40 cellular contexts compared by ENCODE assay signal in genomic region chr6:150260931-150261330, GRCh38.
"Had no signal": no experiment of that assay in that cellular context is flagged by ENCODE, and none has a peak within 500 bp of the region (broad histone marks: within the 10 kb centered on the region; RNA-seq: fewer than 3 reads in every experiment).

No MANE protein-coding gene starts in this region.

- H3K27ac ChIP-seq: adrenal gland, ascending aorta, body of pancreas, brain microvascular endothelial cell, breast epithelium, cardiac muscle cell had no signal

- ATAC-seq: activated naive CD4-positive, alpha-beta T cell treated with anti-CD3 and anti-CD28 coated beads, Interleukin-2, amount 50 U/mL, for 72 hours; activated naive CD8-positive, alpha-beta T cell treated with anti-CD3 and anti-CD28 coated beads, Interleukin-2, amount 50 U/mL, for 24 hours; activated T-cell treated with anti-CD3 and anti-CD28 coated beads, Interleukin-2, amount 50 U/mL, for 4 hours; activated T-cell treated with anti-CD3 and anti-CD28 coated beads, Interleukin-2, amount 50 U/mL, for 72 hours; activated T-helper 17 cell treated with anti-CD3 and anti-CD28 coated beads, Interleukin-2, amount 50 U/mL, for 72 hours; body of pancreas had no signal

- FAIRE-seq: astrocyte, bronchial epithelial cell had no signal

- H3K36me3 ChIP-seq: adrenal gland, ascending aorta, brain microvascular endothelial cell, breast epithelium, cardiac muscle cell had no signal

- H3K27ac Mint-ChIP-seq: activated naive CD4-positive, alpha-beta T cell treated with anti-CD3 and anti-CD28 coated beads for 36 hours; activated naive CD4-positive, alpha-beta T cell treated with anti-CD3 and anti-CD28 coated beads, Interleukin-2, amount 10 ng/mL, durations not matched to agents 7 days and 5 days; activated naive CD4-positive, alpha-beta T cell treated with anti-CD3 and anti-CD28 coated beads, Interleukin-2, amount 50 U/mL, for 24 hours; activated naive CD4-positive, alpha-beta T cell treated with anti-CD3 and anti-CD28 coated beads, Interleukin-2, amount 50 U/mL, for 72 hours; activated naive CD8-positive, alpha-beta T cell; activated naive CD8-positive, alpha-beta T cell treated with anti-CD3 and anti-CD28 coated beads for 36 hours; activated naive CD8-positive, alpha-beta T cell treated with anti-CD3 and anti-CD28 coated beads, Interleukin-2, amount 10 ng/mL, durations not matched to agents 7 days and 5 days; activated naive CD8-positive, alpha-beta T cell treated with anti-CD3 and anti-CD28 coated beads, Interleukin-2, amount 50 U/mL, for 24 hours; activated T-cell treated with anti-CD3 and anti-CD28 coated beads, Interleukin-2, amount 50 U/mL, for 24 hours; activated T-cell treated with anti-CD3 and anti-CD28 coated beads, Interleukin-2, amount 50 U/mL, for 72 hours; activated T-helper 1 cell treated with anti-CD3 and anti-CD28 coated beads, Interleukin-12 subunit alpha, Interleukin-12 subunit beta, Interleukin-2, Interleukin-4 antibody, amounts not matched to agents 30 ng/mL and 10 ng/mL and 1 ng/mL, durations not matched to agents 14 hours and 24 hours and 36 hours; activated T-helper 17 cell treated with anti-CD3 and anti-CD28 coated beads, Interleukin-2, amount 50 U/mL, for 72 hours; activated T-helper 2 cell treated with anti-CD3 and anti-CD28 coated beads, Interferon-gamma antibody, Interleukin-2, Interleukin-4, amounts not matched to agents 10 μg/mL and 5 μg/mL and 100 μg/mL, durations not matched to agents 14 hours and 24 hours and 36 hours had no signal

- H3K9me3 ChIP-seq: adrenal gland, ascending aorta, body of pancreas, breast epithelium had no signal

- H3K9me3 Mint-ChIP-seq: activated naive CD4-positive, alpha-beta T cell treated with anti-CD3 and anti-CD28 coated beads for 36 hours; activated naive CD4-positive, alpha-beta T cell treated with anti-CD3 and anti-CD28 coated beads, Interleukin-2, amount 50 U/mL, for 24 hours; activated naive CD8-positive, alpha-beta T cell treated with anti-CD3 and anti-CD28 coated beads for 36 hours; activated naive CD8-positive, alpha-beta T cell treated with anti-CD3 and anti-CD28 coated beads, Interleukin-2, amount 50 U/mL, for 24 hours; activated T-cell treated with anti-CD3 and anti-CD28 coated beads, Interleukin-2, amount 50 U/mL, for 24 hours; activated T-cell treated with anti-CD3 and anti-CD28 coated beads, Interleukin-2, amount 50 U/mL, for 4 hours; activated T-helper 17 cell treated with anti-CD3 and anti-CD28 coated beads, Interleukin-2, amount 50 U/mL, for 72 hours; brain; central memory CD8-positive, alpha-beta T cell had no signal

- H3K4me3 ChIP-seq: adrenal gland, ascending aorta, body of pancreas, breast epithelium, cardiac muscle cell had no signal

- DNase-seq: activated effector memory CD4-positive, alpha-beta T cell treated with anti-CD3 and anti-CD28 coated beads, Interleukin-2, amount 50 U/mL, for 16 hours; activated effector memory CD4-positive, alpha-beta T cell treated with Interleukin-2 at 50 U/mL for 16 hours; activated gamma-delta T cell; activated gamma-delta T cell treated with Interleukin-2 at 50 U/mL for 16 hours; activated naive CD4-positive, alpha-beta T cell; activated naive CD4-positive, alpha-beta T cell treated with anti-CD3 and anti-CD28 coated beads for 36 hours; activated naive CD4-positive, alpha-beta T cell treated with anti-CD3 and anti-CD28 coated beads, Interleukin-2, amount 10 ng/mL, durations not matched to agents 7 days and 5 days; activated naive CD4-positive, alpha-beta T cell treated with anti-CD3 and anti-CD28 coated beads, Interleukin-2, amount 50 U/mL, for 16 hours; activated naive CD4-positive, alpha-beta T cell treated with Interleukin-2 at 50 U/mL for 16 hours; activated naive CD8-positive, alpha-beta T cell treated with anti-CD3 and anti-CD28 coated beads for 36 hours; activated naive CD8-positive, alpha-beta T cell treated with anti-CD3 and anti-CD28 coated beads, Interleukin-2, amount 10 ng/mL, durations not matched to agents 7 days and 5 days; activated naive CD8-positive, alpha-beta T cell treated with anti-CD3 and anti-CD28 coated beads, Interleukin-2, amount 50 U/mL, for 24 hours; activated T-cell treated with anti-CD3 and anti-CD28 coated beads, Interleukin-2, amount 50 U/mL, for 1 hour; activated T-cell treated with anti-CD3 and anti-CD28 coated beads, Interleukin-2, amount 50 U/mL, for 24 hours; activated T-cell treated with anti-CD3 and anti-CD28 coated beads, Interleukin-2, amount 50 U/mL, for 4 hours; activated T-cell treated with anti-CD3 and anti-CD28 coated beads, Interleukin-2, amount 50 U/mL, for 48 hours; activated T-cell treated with anti-CD3 and anti-CD28 coated beads, Interleukin-2, amount 50 U/mL, for 72 hours; adrenal gland; amniotic stem cell; amygdala; anterior cingulate cortex; aorta; body of pancreas; brain microvascular endothelial cell; caudate nucleus; central memory CD4-positive, alpha-beta T cell; cerebellar nuclear complex had no signal

- H3K27me3 Mint-ChIP-seq: activated naive CD4-positive, alpha-beta T cell treated with anti-CD3 and anti-CD28 coated beads, Interleukin-2, amount 10 ng/mL, durations not matched to agents 7 days and 5 days had no signal

- H3K4me3 Mint-ChIP-seq: activated naive CD4-positive, alpha-beta T cell treated with anti-CD3 and anti-CD28 coated beads for 36 hours; activated naive CD4-positive, alpha-beta T cell treated with anti-CD3 and anti-CD28 coated beads, Interleukin-2, amount 10 ng/mL, durations not matched to agents 7 days and 5 days; activated naive CD4-positive, alpha-beta T cell treated with anti-CD3 and anti-CD28 coated beads, Interleukin-2, amount 50 U/mL, for 24 hours; activated naive CD8-positive, alpha-beta T cell; activated naive CD8-positive, alpha-beta T cell treated with anti-CD3 and anti-CD28 coated beads for 36 hours; activated naive CD8-positive, alpha-beta T cell treated with anti-CD3 and anti-CD28 coated beads, Interleukin-2, amount 10 ng/mL, durations not matched to agents 7 days and 5 days; activated naive CD8-positive, alpha-beta T cell treated with anti-CD3 and anti-CD28 coated beads, Interleukin-2, amount 50 U/mL, for 24 hours; activated T-cell treated with anti-CD3 and anti-CD28 coated beads, Interleukin-2, amount 50 U/mL, for 24 hours; activated T-cell treated with anti-CD3 and anti-CD28 coated beads, Interleukin-2, amount 50 U/mL, for 4 hours; activated T-cell treated with anti-CD3 and anti-CD28 coated beads, Interleukin-2, amount 50 U/mL, for 72 hours; activated T-helper 1 cell treated with anti-CD3 and anti-CD28 coated beads, Interleukin-12 subunit alpha, Interleukin-12 subunit beta, Interleukin-2, Interleukin-4 antibody, amounts not matched to agents 30 ng/mL and 10 ng/mL and 1 ng/mL, durations not matched to agents 14 hours and 24 hours and 36 hours; activated T-helper 17 cell treated with anti-CD3 and anti-CD28 coated beads, Interleukin-2, amount 50 U/mL, for 72 hours; brain; central memory CD8-positive, alpha-beta T cell had no signal

- H3K27me3 ChIP-seq: adrenal gland, ascending aorta, body of pancreas, brain microvascular endothelial cell, breast epithelium, cardiac muscle cell had no signal

- H3K36me3 Mint-ChIP-seq: activated naive CD4-positive, alpha-beta T cell treated with anti-CD3 and anti-CD28 coated beads, Interleukin-2, amount 10 ng/mL, durations not matched to agents 7 days and 5 days; activated naive CD4-positive, alpha-beta T cell treated with anti-CD3 and anti-CD28 coated beads, Interleukin-2, amount 50 U/mL, for 24 hours; activated naive CD4-positive, alpha-beta T cell treated with anti-CD3 and anti-CD28 coated beads, Interleukin-2, amount 50 U/mL, for 72 hours; activated naive CD8-positive, alpha-beta T cell; activated naive CD8-positive, alpha-beta T cell treated with anti-CD3 and anti-CD28 coated beads for 36 hours; brain had no signal

- H3K4me1 ChIP-seq: adrenal gland, ascending aorta, body of pancreas, breast epithelium had no signal

- H3K4me1 Mint-ChIP-seq: activated naive CD4-positive, alpha-beta T cell treated with anti-CD3 and anti-CD28 coated beads, Interleukin-2, amount 10 ng/mL, durations not matched to agents 7 days and 5 days had no signal
